ENCODE assay signal across 8 cellular contexts in the genomic region with DNA sequence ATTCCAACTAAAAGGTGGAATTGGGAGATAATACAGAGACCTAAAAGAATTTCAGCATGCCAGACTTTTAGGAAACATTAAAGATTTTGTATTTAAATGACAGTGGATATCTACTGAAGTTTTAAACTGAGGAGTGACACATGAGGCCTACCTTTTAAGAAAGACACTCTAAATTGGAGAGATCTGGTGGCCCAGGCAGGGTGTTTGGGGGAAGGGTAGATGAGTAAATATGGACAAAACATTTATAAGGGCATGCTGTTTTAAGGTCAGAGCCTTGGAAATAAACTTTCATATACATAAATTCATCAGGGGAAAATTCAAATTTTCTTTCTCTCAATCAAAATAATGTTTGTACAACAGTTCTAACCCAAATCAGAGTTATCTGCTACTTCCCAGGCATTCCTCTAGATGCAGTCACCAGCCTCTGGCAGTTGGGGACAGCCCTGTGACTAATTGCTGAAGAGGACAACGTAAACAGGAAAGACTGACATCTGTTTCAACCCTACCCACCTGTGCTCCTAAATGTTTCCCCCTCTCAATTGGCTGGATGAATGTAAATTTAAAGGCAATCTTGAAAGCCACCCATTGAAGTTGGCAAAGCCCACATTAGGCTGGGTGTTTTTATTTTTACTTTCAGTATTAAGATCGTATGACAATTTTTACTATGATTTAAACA.
DNase-seq lines count a peak whose midpoint lies in the region; ATAC-seq and TF ChIP-seq lines count a peak whose summit lies in the region.

No MANE protein-coding gene starts in this region.

- peak overlapping the region in 2 of 3 donors; percentile 22 to 48 for H3K4me3 ChIP-seq in breast epithelium
- no peak overlapping the region for H3K4me3 ChIP-seq in CD8-positive, alpha-beta memory T cell (ENCODE audit: low read length)
- no peak overlapping the region for H3K4me3 ChIP-seq in vagina

- peaks cover 0 to 3% (median 0%) of the 10 kb centered on the region in 3 donors for H3K27me3 Mint-ChIP-seq in CD14-positive monocyte (ENCODE audit: low read depth in 3 of 3)
- H3K27me3 Mint-ChIP-seq in stimulated activated naive CD8-positive, alpha-beta T cell treated with anti-CD3 and anti-CD28 coated beads, Interleukin-15, amount 100 ng/mL, for 72 hours: no peaks in the 10 kb centered on the region
- H3K27me3 Mint-ChIP-seq in CD8-positive, alpha-beta memory T cell: no peaks in the 10 kb centered on the region

- peak overlapping the region in 4 of 7 donors; percentile 12 to 66 (median 20) for H3K27ac Mint-ChIP-seq in CD14-positive monocyte
- no peak overlapping the region for H3K27ac Mint-ChIP-seq in stimulated activated naive CD8-positive, alpha-beta T cell treated with anti-CD3 and anti-CD28 coated beads, Interleukin-15, amount 100 ng/mL, for 72 hours
- no peak overlapping the region for H3K27ac Mint-ChIP-seq in CD8-positive, alpha-beta memory T cell

- H3K4me3 Mint-ChIP-seq in CD14-positive monocyte: peak overlapping the region; percentile 62 to 80
- no peak overlapping the region for H3K4me3 Mint-ChIP-seq in stimulated activated naive CD8-positive, alpha-beta T cell treated with anti-CD3 and anti-CD28 coated beads, Interleukin-15, amount 100 ng/mL, for 72 hours
- H3K4me3 Mint-ChIP-seq in CD8-positive, alpha-beta memory T cell: no peak overlapping the region

- H3K36me3 ChIP-seq in breast epithelium: no peaks in the 10 kb centered on the region
- no peaks in the 10 kb centered on the region for H3K36me3 ChIP-seq in CD8-positive, alpha-beta memory T cell (ENCODE audit: insufficient read depth, low read length)
- no peaks in the 10 kb centered on the region for H3K36me3 ChIP-seq in vagina

- no peaks in the 10 kb centered on the region for H3K4me1 ChIP-seq in breast epithelium
- H3K4me1 ChIP-seq in CD8-positive, alpha-beta memory T cell (ENCODE audit: insufficient read depth, low read length): no peaks in the 10 kb centered on the region
- H3K4me1 ChIP-seq in vagina: no peaks in the 10 kb centered on the region

- ATAC-seq in GM21381 (IDR thresholded peaks at IDR 0.05; ENCODE audit: unreplicated experiment): peak; percentile 97
- ATAC-seq in stimulated activated naive CD8-positive, alpha-beta T cell treated with anti-CD3 and anti-CD28 coated beads, Interleukin-15, amount 100 ng/mL, for 72 hours: peak; percentile 64

- H3K27ac ChIP-seq in breast epithelium (no peak overlapping the region), vagina (no peak overlapping the region)
- H3K27ac ChIP-seq in CD8-positive, alpha-beta memory T cell (ENCODE audit: low read depth, low read length): no peak overlapping the region

- DNase-seq in CD14-positive monocyte (ENCODE audit: low spot score): no peak
- DNase-seq in HS-5 (ENCODE audit: low read depth): peak; percentile 37
- no peak for DNase-seq in breast epithelium (ENCODE audit: low spot score in 2 of 2)
- DNase-seq in stimulated activated naive CD8-positive, alpha-beta T cell treated with anti-CD3 and anti-CD28 coated beads, Interleukin-15, amount 100 ng/mL, for 72 hours: no peak
- DNase-seq in retina: no peak
- no peak for DNase-seq in CD8-positive, alpha-beta memory T cell
- no peak for DNase-seq in vagina (ENCODE audit: extremely low spot score in 2 of 2)

- no peaks in the 10 kb centered on the region for H3K36me3 Mint-ChIP-seq in CD14-positive monocyte
- H3K36me3 Mint-ChIP-seq in CD8-positive, alpha-beta memory T cell: no peaks in the 10 kb centered on the region

- peaks cover 0 to 2% (median 0%) of the 10 kb centered on the region in 7 donors for H3K9me3 Mint-ChIP-seq in CD14-positive monocyte
- peaks cover 0 to 24% of the 10 kb centered on the region in 2 donors for H3K9me3 Mint-ChIP-seq in stimulated activated naive CD8-positive, alpha-beta T cell treated with anti-CD3 and anti-CD28 coated beads, Interleukin-15, amount 100 ng/mL, for 72 hours
- H3K9me3 Mint-ChIP-seq in CD8-positive, alpha-beta memory T cell: peaks cover 3 to 34% (median 19%) of the 10 kb centered on the region in 5 donors

- intact Hi-C loops in CD14-positive monocyte (cut with micrococcal nuclease) (no loop called here), breast epithelium (cut with DNase I; ENCODE audit: low total_unique reads) (no loop called here), vagina (cut with DNase I) (no loop called here)

- H3K9me3 ChIP-seq in breast epithelium (no peaks in the 10 kb centered on the region), vagina (no peaks in the 10 kb centered on the region)
- H3K9me3 ChIP-seq in CD8-positive, alpha-beta memory T cell (ENCODE audit: low read length): no peaks in the 10 kb centered on the region

- H3K4me1 Mint-ChIP-seq in CD14-positive monocyte: peaks cover 16% of the 10 kb centered on the region
- H3K4me1 Mint-ChIP-seq in stimulated activated naive CD8-positive, alpha-beta T cell treated with anti-CD3 and anti-CD28 coated beads, Interleukin-15, amount 100 ng/mL, for 72 hours: no peaks in the 10 kb centered on the region
- no peaks in the 10 kb centered on the region for H3K4me1 Mint-ChIP-seq in CD8-positive, alpha-beta memory T cell

- POLR2A ChIA-PET in CD8-positive, alpha-beta memory T cell (lab: Charles Lee): no interaction called here

- H3K27me3 ChIP-seq in breast epithelium: no peaks in the 10 kb centered on the region
- H3K27me3 ChIP-seq in CD8-positive, alpha-beta memory T cell (ENCODE audit: insufficient read depth, low read length, poor library complexity, severe bottlenecking): no peaks in the 10 kb centered on the region
- no peaks in the 10 kb centered on the region for H3K27me3 ChIP-seq in vagina

- TF ChIP-seq CTCF in CD14-positive monocyte (IDR thresholded peaks at IDR 0.05) (no peak), breast epithelium (IDR thresholded peaks at IDR 0.05) (no peak), vagina (IDR thresholded peaks at IDR 0.05) (no peak)

- CTCF ChIA-PET in CD8-positive, alpha-beta memory T cell (lab: Charles Lee): no interaction called here

- TF ChIP-seq POLR2A in breast epithelium (IDR thresholded peaks at IDR 0.05) (no peak), vagina (IDR thresholded peaks at IDR 0.05) (no peak)

Comparison
In these comparisons a context has a peak if more than half of its experiments do, and no peak if none do; other contexts are left out.
1. H3K27ac Mint-ChIP-seq: peak in CD14-positive monocyte (4 of 7); none in stimulated activated naive CD8-positive, alpha-beta T cell treated with anti-CD3 and anti-CD28 coated beads, Interleukin-15, amount 100 ng/mL, for 72 hours (0 of 2) and CD8-positive, alpha-beta memory T cell (0 of 8).
2. H3K4me3 Mint-ChIP-seq: peak in CD14-positive monocyte (2 of 2); none in stimulated activated naive CD8-positive, alpha-beta T cell treated with anti-CD3 and anti-CD28 coated beads, Interleukin-15, amount 100 ng/mL, for 72 hours (0 of 2) and CD8-positive, alpha-beta memory T cell (0 of 7).
3. H3K4me3 ChIP-seq: peak in breast epithelium (2 of 3); none in CD8-positive, alpha-beta memory T cell (single experiment) and vagina (0 of 2).